In genomic region chr19:2048959-2049740, GRCh38 we compare ENCODE assay signal across 8 cellular contexts. TPM values are rescaled to one million over a fixed set of nuclear protein-coding genes. Genes with fewer than 3 reads are reported as not detected.
A peak's percentile ranks its signal among the peaks of the same experiment; 100 is the strongest.
DNase-seq lines count a peak whose midpoint lies in the region; ATAC-seq and TF ChIP-seq lines count a peak whose summit lies in the region.

No MANE protein-coding gene starts in this region.

- no peak overlapping the region; the same call in 1 of the 2 replicates for H3K9ac ChIP-seq in HUES64 (ENCODE audit: low read depth, low read length)

- peaks cover 24% of the 10 kb centered on the region for H3K36me3 ChIP-seq in HUES64 (ENCODE audit: insufficient read depth, low read length)
- H3K36me3 ChIP-seq in mesodermal cell (ENCODE audit: control insufficient read depth, insufficient read depth, low read length), result peaks cover 36% of the 10 kb centered on the region
- peaks cover 0 to 21% of the 10 kb centered on the region in 2 donors for H3K36me3 ChIP-seq in vagina

- H3K4me3 ChIP-seq in HUES64 (ENCODE audit: low read length) (peak overlapping the region; percentile 94), mesodermal cell (ENCODE audit: extremely low read depth, insufficient read depth, low read length, poor library complexity, severe bottlenecking) (peak overlapping the region; percentile 89), vagina (peak overlapping the region; percentile 93 to 99)

- no peak for ATAC-seq in HG03342 (IDR thresholded peaks at IDR 0.05; ENCODE audit: unreplicated experiment)

- TF ChIP-seq CTCF in 22Rv1 (IDR thresholded peaks at IDR 0.05), result no peak
- TF ChIP-seq CTCF in vagina (IDR thresholded peaks at IDR 0.05), result no peak

- H3K27ac ChIP-seq in 22Rv1, result peak overlapping the region; percentile 87
- H3K27ac ChIP-seq in HUES64 (ENCODE audit: low read depth, low read length), result no peak overlapping the region
- peak overlapping the region; percentile 93 for H3K27ac ChIP-seq in cingulate gyrus (ENCODE audit: low read depth, low read length)
- H3K27ac ChIP-seq in mesodermal cell (ENCODE audit: low read depth, low read length, severe bottlenecking), result no peak overlapping the region
- H3K27ac ChIP-seq in vagina, result peak overlapping the region; percentile 100

- no peaks in the 10 kb centered on the region for H3K4me1 ChIP-seq in HUES64 (ENCODE audit: insufficient read depth, low read length)
- H3K4me1 ChIP-seq in mesodermal cell (ENCODE audit: control insufficient read depth, insufficient read depth, low read length, poor library complexity, severe bottlenecking), result peaks cover 25% of the 10 kb centered on the region
- H3K4me1 ChIP-seq in vagina, result peaks cover 85% of the 10 kb centered on the region

- H3K27me3 ChIP-seq in HUES64 (ENCODE audit: insufficient read depth, low read length) (no peaks in the 10 kb centered on the region), vagina (no peaks in the 10 kb centered on the region)

- H3K9me3 ChIP-seq in HUES64 (ENCODE audit: insufficient read depth, low read depth, low read length) (no peaks in the 10 kb centered on the region), mesodermal cell (ENCODE audit: control insufficient read depth, low read length) (no peaks in the 10 kb centered on the region), vagina (no peaks in the 10 kb centered on the region)

- WGBS in HUES64, result 89% methylated on average over 27 of the region's 27 CpGs
- WGBS in mesodermal cell (ENCODE audit: insufficient coverage in 2 of 2), 2 experiments, result 88 to 92% methylated on average over 12 to 27 of the region's 27 CpGs

- TF ChIP-seq POLR2A in vagina (IDR thresholded peaks at IDR 0.05), result no peak

- DNase-seq in vagina (ENCODE audit: extremely low spot score in 2 of 2) (no peak), NCI-H1417 (lab: John Stamatoyannopoulos, UW) (no peak), NK-92 (lab: John Stamatoyannopoulos, UW; ENCODE audit: unreplicated experiment) (no peak)

- intact Hi-C loops in vagina (cut with DNase I), result no loop called here

RNA-seq across cellular contexts. Expression of gene MKNK2, which starts 1.9 kb away (rescaled TPM):
- 70.9 TPM for polyA plus RNA-seq in HUES64 (2013, experiment 1 of 2)
- 75.5 TPM for polyA plus RNA-seq in HUES64 (2013, experiment 2 of 2)
- 76.9 TPM for polyA plus RNA-seq in mesodermal cell (2013, experiment 1 of 2)
- polyA plus RNA-seq in mesodermal cell (2013, experiment 2 of 2), result 67.5 TPM
- 185 TPM for total RNA-seq in vagina

RNA-seq across cellular contexts. Expression of gene BTBD2, which starts 33.6 kb away (rescaled TPM):
- polyA plus RNA-seq in HUES64 (2013, experiment 1 of 2), result 70.5 TPM
- 86.5 TPM for polyA plus RNA-seq in HUES64 (2013, experiment 2 of 2)
- 99.8 TPM for polyA plus RNA-seq in mesodermal cell (2013, experiment 1 of 2)
- 78.9 TPM for polyA plus RNA-seq in mesodermal cell (2013, experiment 2 of 2)
- 81.5 TPM for total RNA-seq in vagina

RNA-seq across cellular contexts. Expression of gene MOB3A, which starts 47.0 kb away (rescaled TPM):
- 6.1 TPM for polyA plus RNA-seq in HUES64 (2013, experiment 1 of 2)
- 7.9 TPM for polyA plus RNA-seq in HUES64 (2013, experiment 2 of 2)
- polyA plus RNA-seq in mesodermal cell (2013, experiment 1 of 2), result 21.0 TPM
- 18.0 TPM for polyA plus RNA-seq in mesodermal cell (2013, experiment 2 of 2)
- total RNA-seq in vagina, result 50.6 TPM

RNA-seq across cellular contexts. Expression of gene IZUMO4, which starts 47.6 kb away (rescaled TPM):
- polyA plus RNA-seq in HUES64 (2013, experiment 1 of 2), result 1.1 TPM
- polyA plus RNA-seq in HUES64 (2013, experiment 2 of 2), result 1.1 TPM
- polyA plus RNA-seq in mesodermal cell (2013, experiment 1 of 2), result 2.6 TPM
- 3.0 TPM for polyA plus RNA-seq in mesodermal cell (2013, experiment 2 of 2)
- total RNA-seq in vagina, result 7.9 TPM

Comparison
In these comparisons a context has a peak if more than half of its experiments do, and no peak if none do; other contexts are left out.
1. H3K27ac ChIP-seq: peak in 22Rv1 (single experiment), cingulate gyrus (single experiment) and vagina (single experiment); none in HUES64 (single experiment) and mesodermal cell (single experiment).
2. Peak in every context shown above with its lines, with median percentiles within 50 percentile points of each other: H3K4me3 ChIP-seq.